ENCODE assay signal across 15 cellular contexts in the genomic region with DNA sequence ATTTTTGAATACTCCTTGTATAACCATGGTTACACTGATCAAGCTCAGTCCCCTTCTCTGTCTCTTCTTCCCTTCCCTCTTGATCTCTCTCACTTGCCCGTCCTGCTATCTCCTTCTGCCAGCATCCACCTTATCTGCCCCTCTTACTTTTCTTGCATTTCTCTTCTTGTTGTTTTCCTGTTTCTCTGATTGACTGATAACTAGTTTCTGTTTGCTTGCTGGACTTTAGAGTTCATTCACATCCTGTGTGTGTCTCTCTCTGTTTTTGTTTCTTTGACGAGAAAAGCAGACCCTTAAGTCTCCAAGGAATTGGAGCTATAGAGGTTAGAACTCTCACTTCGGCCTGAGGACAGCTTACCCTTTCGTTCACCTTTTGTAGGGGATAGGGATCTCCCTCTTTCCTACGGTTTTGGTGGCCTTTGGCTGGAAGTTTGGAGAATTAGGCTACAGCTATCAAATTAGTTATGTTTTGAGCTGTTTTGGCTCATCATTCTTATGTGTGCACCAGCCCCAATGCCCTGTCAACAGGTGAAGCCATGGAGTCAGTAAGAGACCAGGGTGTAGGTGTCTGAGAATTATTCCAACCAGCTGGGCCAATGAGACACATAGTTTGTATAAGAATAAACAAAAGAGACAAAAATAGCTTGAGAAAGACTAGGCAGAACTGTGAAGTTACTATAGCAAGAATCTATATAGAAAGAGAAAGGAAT. TPM values are rescaled to one million over a fixed set of nuclear protein-coding genes. Genes with fewer than 3 reads are reported as not detected.
DNase-seq lines count a peak whose midpoint lies in the region; ATAC-seq and TF ChIP-seq lines count a peak whose summit lies in the region.
"Had no signal": no experiment of that assay in that cellular context is flagged by ENCODE, and none has a peak within 500 bp of the region (broad histone marks: within the 10 kb centered on the region; RNA-seq: fewer than 3 reads in every experiment).

No MANE protein-coding gene starts in this region.

- H3K4me3 ChIP-seq in GM08714 (ENCODE audit: low read length) (peak overlapping the region; percentile 16; the same call in 1 of the 2 replicates), tibial nerve (no peak overlapping the region)
- H3K4me3 ChIP-seq: A549, smooth muscle cell had no signal

- DNase-seq in NCI-H446 (lab: John Stamatoyannopoulos, UW): no peak
- no peak for DNase-seq in tibial nerve (ENCODE audit: low spot score in 2 of 2)
- no peak for DNase-seq in NCI-H1048 (lab: John Stamatoyannopoulos, UW)
- DNase-seq in effector CD4-positive, alpha-beta T cell: no peak
- DNase-seq: activated CD4-positive, alpha-beta memory T cell treated with anti-CD3 and anti-CD28 coated beads for 36 hours; kidney glomerular epithelial cell; natural killer cell; NCI-H1930 had no signal

- TF ChIP-seq EP300 in tibial nerve (IDR thresholded peaks at IDR 0.05): no peak

- H3K9me3 ChIP-seq in tibial nerve: peaks cover 0 to 7% (median 2%) of the 10 kb centered on the region in 4 donors
- H3K9me3 ChIP-seq: A549 had no signal

- 59 to 69% methylated on average over 5 of the region's 5 CpGs for WGBS in tibial nerve, 2 donors

- no peaks in the 10 kb centered on the region for H3K27me3 ChIP-seq in tibial nerve

- H3K36me3 ChIP-seq in tibial nerve: no peaks in the 10 kb centered on the region

- TF ChIP-seq POLR2A in tibial nerve (IDR thresholded peaks at IDR 0.05): no peak

- no peak for TF ChIP-seq CTCF in tibial nerve (IDR thresholded peaks at IDR 0.05)

- ATAC-seq in GM19324 (IDR thresholded peaks at IDR 0.05; ENCODE audit: low FRiP score, unreplicated experiment) (peak; percentile 57), HG02571 (IDR thresholded peaks at IDR 0.05; ENCODE audit: unreplicated experiment) (peak; percentile 44), HG03175 (IDR thresholded peaks at IDR 0.05; ENCODE audit: unreplicated experiment) (peak; percentile 53)
- ATAC-seq: A549, natural killer cell had no signal

- no peak overlapping the region for H3K27ac ChIP-seq in tibial nerve
- H3K27ac ChIP-seq: A549 had no signal

- no peaks in the 10 kb centered on the region for H3K4me1 ChIP-seq in tibial nerve

RNA-seq across cellular contexts. Expression of a gene that starts 49.1 kb away (rescaled TPM):
- total RNA-seq in tibial nerve: not detected
- total RNA-seq: activated CD4-positive, alpha-beta memory T cell treated with anti-CD3 and anti-CD28 coated beads for 36 hours; chondrocyte; natural killer cell; smooth muscle cell had no signal
